1 cellular context compared by ENCODE assay signal in the genomic region with DNA sequence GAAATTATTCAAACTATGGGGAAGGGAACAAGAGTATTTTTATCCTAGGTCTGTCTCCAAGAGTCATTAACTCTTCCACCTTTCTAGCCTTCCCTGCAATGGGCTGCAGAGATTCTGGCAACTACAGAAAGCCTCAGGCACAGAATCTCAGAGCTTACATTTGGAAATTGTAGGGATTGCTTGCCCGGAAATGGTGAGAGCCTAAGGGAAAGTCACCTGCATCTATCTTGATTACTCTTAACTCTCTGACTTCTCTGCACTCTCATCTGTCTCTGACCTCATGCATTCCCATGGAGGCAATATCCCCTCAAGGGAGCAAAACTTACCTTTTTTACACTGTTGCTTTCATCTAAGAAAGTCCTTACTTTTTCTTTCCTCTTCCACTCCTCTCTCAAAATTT.
TF ChIP-seq lines count a peak whose summit lies in the region.

No MANE protein-coding gene starts in this region.

TF ChIP-seq in WTC11, 78 proteins besides CTCF, POLR2A, EP300 and RAD21 (continued from another document):
- TF ChIP-seq, protein P1, sequence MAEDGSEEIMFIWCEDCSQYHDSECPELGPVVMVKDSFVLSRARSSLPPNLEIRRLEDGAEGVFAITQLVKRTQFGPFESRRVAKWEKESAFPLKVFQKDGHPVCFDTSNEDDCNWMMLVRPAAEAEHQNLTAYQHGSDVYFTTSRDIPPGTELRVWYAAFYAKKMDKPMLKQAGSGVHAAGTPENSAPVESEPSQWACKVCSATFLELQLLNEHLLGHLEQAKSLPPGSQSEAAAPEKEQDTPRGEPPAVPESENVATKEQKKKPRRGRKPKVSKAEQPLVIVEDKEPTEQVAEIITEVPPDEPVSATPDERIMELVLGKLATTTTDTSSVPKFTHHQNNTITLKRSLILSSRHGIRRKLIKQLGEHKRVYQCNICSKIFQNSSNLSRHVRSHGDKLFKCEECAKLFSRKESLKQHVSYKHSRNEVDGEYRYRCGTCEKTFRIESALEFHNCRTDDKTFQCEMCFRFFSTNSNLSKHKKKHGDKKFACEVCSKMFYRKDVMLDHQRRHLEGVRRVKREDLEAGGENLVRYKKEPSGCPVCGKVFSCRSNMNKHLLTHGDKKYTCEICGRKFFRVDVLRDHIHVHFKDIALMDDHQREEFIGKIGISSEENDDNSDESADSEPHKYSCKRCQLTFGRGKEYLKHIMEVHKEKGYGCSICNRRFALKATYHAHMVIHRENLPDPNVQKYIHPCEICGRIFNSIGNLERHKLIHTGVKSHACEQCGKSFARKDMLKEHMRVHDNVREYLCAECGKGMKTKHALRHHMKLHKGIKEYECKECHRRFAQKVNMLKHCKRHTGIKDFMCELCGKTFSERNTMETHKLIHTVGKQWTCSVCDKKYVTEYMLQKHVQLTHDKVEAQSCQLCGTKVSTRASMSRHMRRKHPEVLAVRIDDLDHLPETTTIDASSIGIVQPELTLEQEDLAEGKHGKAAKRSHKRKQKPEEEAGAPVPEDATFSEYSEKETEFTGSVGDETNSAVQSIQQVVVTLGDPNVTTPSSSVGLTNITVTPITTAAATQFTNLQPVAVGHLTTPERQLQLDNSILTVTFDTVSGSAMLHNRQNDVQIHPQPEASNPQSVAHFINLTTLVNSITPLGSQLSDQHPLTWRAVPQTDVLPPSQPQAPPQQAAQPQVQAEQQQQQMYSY (CRISPR knock-in tag; IDR thresholded peaks at IDR 0.05), result no peak
- TF ChIP-seq ZNF396 (CRISPR knock-in tag; IDR thresholded peaks at IDR 0.05; ENCODE audit: borderline replicate concordance) (no peak), CREM (CRISPR knock-in tag; IDR thresholded peaks at IDR 0.05) (no peak), SOX15 (CRISPR knock-in tag; IDR thresholded peaks at IDR 0.05) (no peak), ELF4 (CRISPR knock-in tag; IDR thresholded peaks at IDR 0.05; ENCODE audit: low read depth) (no peak), ZNF219 (CRISPR knock-in tag; IDR thresholded peaks at IDR 0.05; ENCODE audit: borderline replicate concordance) (no peak)
- TF ChIP-seq, protein P2, sequence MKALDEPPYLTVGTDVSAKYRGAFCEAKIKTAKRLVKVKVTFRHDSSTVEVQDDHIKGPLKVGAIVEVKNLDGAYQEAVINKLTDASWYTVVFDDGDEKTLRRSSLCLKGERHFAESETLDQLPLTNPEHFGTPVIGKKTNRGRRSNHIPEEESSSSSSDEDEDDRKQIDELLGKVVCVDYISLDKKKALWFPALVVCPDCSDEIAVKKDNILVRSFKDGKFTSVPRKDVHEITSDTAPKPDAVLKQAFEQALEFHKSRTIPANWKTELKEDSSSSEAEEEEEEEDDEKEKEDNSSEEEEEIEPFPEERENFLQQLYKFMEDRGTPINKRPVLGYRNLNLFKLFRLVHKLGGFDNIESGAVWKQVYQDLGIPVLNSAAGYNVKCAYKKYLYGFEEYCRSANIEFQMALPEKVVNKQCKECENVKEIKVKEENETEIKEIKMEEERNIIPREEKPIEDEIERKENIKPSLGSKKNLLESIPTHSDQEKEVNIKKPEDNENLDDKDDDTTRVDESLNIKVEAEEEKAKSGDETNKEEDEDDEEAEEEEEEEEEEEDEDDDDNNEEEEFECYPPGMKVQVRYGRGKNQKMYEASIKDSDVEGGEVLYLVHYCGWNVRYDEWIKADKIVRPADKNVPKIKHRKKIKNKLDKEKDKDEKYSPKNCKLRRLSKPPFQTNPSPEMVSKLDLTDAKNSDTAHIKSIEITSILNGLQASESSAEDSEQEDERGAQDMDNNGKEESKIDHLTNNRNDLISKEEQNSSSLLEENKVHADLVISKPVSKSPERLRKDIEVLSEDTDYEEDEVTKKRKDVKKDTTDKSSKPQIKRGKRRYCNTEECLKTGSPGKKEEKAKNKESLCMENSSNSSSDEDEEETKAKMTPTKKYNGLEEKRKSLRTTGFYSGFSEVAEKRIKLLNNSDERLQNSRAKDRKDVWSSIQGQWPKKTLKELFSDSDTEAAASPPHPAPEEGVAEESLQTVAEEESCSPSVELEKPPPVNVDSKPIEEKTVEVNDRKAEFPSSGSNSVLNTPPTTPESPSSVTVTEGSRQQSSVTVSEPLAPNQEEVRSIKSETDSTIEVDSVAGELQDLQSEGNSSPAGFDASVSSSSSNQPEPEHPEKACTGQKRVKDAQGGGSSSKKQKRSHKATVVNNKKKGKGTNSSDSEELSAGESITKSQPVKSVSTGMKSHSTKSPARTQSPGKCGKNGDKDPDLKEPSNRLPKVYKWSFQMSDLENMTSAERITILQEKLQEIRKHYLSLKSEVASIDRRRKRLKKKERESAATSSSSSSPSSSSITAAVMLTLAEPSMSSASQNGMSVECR (CRISPR knock-in tag; IDR thresholded peaks at IDR 0.05; ENCODE audit: borderline replicate concordance), result no peak
- TF ChIP-seq, protein P3, sequence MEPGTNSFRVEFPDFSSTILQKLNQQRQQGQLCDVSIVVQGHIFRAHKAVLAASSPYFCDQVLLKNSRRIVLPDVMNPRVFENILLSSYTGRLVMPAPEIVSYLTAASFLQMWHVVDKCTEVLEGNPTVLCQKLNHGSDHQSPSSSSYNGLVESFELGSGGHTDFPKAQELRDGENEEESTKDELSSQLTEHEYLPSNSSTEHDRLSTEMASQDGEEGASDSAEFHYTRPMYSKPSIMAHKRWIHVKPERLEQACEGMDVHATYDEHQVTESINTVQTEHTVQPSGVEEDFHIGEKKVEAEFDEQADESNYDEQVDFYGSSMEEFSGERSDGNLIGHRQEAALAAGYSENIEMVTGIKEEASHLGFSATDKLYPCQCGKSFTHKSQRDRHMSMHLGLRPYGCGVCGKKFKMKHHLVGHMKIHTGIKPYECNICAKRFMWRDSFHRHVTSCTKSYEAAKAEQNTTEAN (CRISPR knock-in tag; IDR thresholded peaks at IDR 0.05), result no peak
TF ChIP-seq in WTC11: peak in this region for 0.
